Comparison of ENCODE assay signal across 15 cellular contexts in the genomic region with DNA sequence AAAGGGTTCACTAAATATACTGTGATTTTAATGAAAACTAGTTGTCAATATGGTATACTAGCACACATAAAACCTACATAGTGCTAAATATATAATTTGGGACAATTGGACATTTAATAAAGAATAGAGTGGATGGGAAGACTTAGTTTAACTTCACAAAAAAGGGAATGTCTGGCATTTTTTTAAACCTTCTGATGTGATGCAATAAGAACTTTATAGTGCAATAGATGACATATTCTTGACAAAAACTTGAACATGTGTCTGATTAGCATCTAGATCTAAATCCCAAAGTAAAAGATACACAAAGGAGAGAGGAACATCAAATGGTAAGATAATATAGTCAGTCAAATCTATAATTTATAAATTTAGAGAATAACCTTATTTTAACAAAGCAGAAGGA.
DNase-seq lines count a peak whose midpoint lies in the region; ATAC-seq and TF ChIP-seq lines count a peak whose summit lies in the region.
"Had no signal": no experiment of that assay in that cellular context is flagged by ENCODE, and none has a peak within 500 bp of the region (broad histone marks: within the 10 kb centered on the region; RNA-seq: fewer than 3 reads in every experiment).

No MANE protein-coding gene starts in this region.

- no peaks in the 10 kb centered on the region for H3K9me2 ChIP-seq in GM23248 (ENCODE audit: insufficient read depth)

- H3K9ac ChIP-seq in GM23248: no peak overlapping the region

- 0 out of 2 replicates have a peak overlapping the region, but pooled peaks have one; percentile 13 for H2AFZ ChIP-seq in GM23248

- no peaks in the 10 kb centered on the region for H3K36me3 Mint-ChIP-seq in stimulated activated memory B cell treated with anti-CD40 and anti-IgM and Interleukin-4, amounts not matched to agents 10 μg/mL and 1 μg/mL and 100 μg/mL, for 72 hours
- H3K36me3 Mint-ChIP-seq: CD4-positive, CD25-positive, alpha-beta regulatory T cell; CD8-positive, alpha-beta memory T cell had no signal

- TF ChIP-seq EP300 in upper lobe of left lung (IDR thresholded peaks at IDR 0.05): no peak

- H3K27ac Mint-ChIP-seq in stimulated activated memory B cell treated with anti-CD40 and anti-IgM and Interleukin-4, amounts not matched to agents 10 μg/mL and 1 μg/mL and 100 μg/mL, for 72 hours: no peak overlapping the region
- H3K27ac Mint-ChIP-seq: CD4-positive, CD25-positive, alpha-beta regulatory T cell; CD8-positive, alpha-beta memory T cell had no signal

- ATAC-seq in upper lobe of left lung (ENCODE audit: low FRiP score in 2 of 2): no peak
- no peak for ATAC-seq in stimulated activated memory B cell treated with anti-CD40 and anti-IgM and Interleukin-4, amounts not matched to agents 10 μg/mL and 1 μg/mL and 100 μg/mL, for 72 hours

- no peaks in the 10 kb centered on the region for H3K79me2 ChIP-seq in GM23248 (ENCODE audit: insufficient read depth)

- H3K4me3 Mint-ChIP-seq in stimulated activated memory B cell treated with anti-CD40 and anti-IgM and Interleukin-4, amounts not matched to agents 10 μg/mL and 1 μg/mL and 100 μg/mL, for 72 hours: no peak overlapping the region
- H3K4me3 Mint-ChIP-seq: CD4-positive, CD25-positive, alpha-beta regulatory T cell; CD8-positive, alpha-beta memory T cell had no signal

- DNase-seq in AG10803 (ENCODE audit: low read depth) (peak; percentile 31), GM23248 (no peak), dedifferentiated amniotic fluid mesenchymal stem cell (ENCODE audit: extremely low spot score) (peak; percentile 46), fibroblast of villous mesenchyme (ENCODE audit: low read depth) (peak; percentile 12), SIG-M5 (lab: John Stamatoyannopoulos, UW) (no peak), upper lobe of left lung (no peak)
- DNase-seq: BE2C; CD4-positive, CD25-positive, alpha-beta regulatory T cell; CD8-positive, alpha-beta memory T cell; COR-L47; DMS79; GDM1; GOT3; H7 had no signal

- no peaks in the 10 kb centered on the region for H3K4me1 ChIP-seq in GM23248 (ENCODE audit: insufficient read depth)
- H3K4me1 ChIP-seq in upper lobe of left lung: no peaks in the 10 kb centered on the region
- H3K4me1 ChIP-seq: BE2C had no signal

- H4K20me1 ChIP-seq in GM23248 (ENCODE audit: insufficient read depth): no peaks in the 10 kb centered on the region

- H3K27me3 ChIP-seq in GM23248 (replicated peaks; ENCODE audit: insufficient read depth) (no peaks in the 10 kb centered on the region), upper lobe of left lung (no peaks in the 10 kb centered on the region)
- H3K27me3 ChIP-seq: BE2C had no signal

- TF ChIP-seq POLR2A in upper lobe of left lung (IDR thresholded peaks at IDR 0.05): no peak

- H3K36me3 ChIP-seq in GM23248 (ENCODE audit: low read depth) (no peaks in the 10 kb centered on the region), upper lobe of left lung (no peaks in the 10 kb centered on the region)
- H3K36me3 ChIP-seq: BE2C had no signal

- in situ Hi-C loops in GM23248 (cut with MboI): no loop called here

- TF ChIP-seq CTCF in AG10803 (conservative IDR thresholded peaks at IDR 0.05; ENCODE audit: low read length) (no peak), fibroblast of villous mesenchyme (IDR thresholded peaks at IDR 0.05; ENCODE audit: insufficient read depth, low read depth, low read length) (no peak), upper lobe of left lung (IDR thresholded peaks at IDR 0.05) (no peak)

- peaks cover 22% of the 10 kb centered on the region for H3K9me3 Mint-ChIP-seq in stimulated activated memory B cell treated with anti-CD40 and anti-IgM and Interleukin-4, amounts not matched to agents 10 μg/mL and 1 μg/mL and 100 μg/mL, for 72 hours

- H3F3A ChIP-seq in GM23248 (ENCODE audit: insufficient read depth): no peaks in the 10 kb centered on the region

- H3K9me3 ChIP-seq in GM23248 (ENCODE audit: low read depth) (no peaks in the 10 kb centered on the region), upper lobe of left lung (peaks cover 0 to 10% (median 8%) of the 10 kb centered on the region in 4 donors)
- H3K9me3 ChIP-seq: BE2C had no signal

- H3K4me1 Mint-ChIP-seq in stimulated activated memory B cell treated with anti-CD40 and anti-IgM and Interleukin-4, amounts not matched to agents 10 μg/mL and 1 μg/mL and 100 μg/mL, for 72 hours: no peaks in the 10 kb centered on the region
- H3K4me1 Mint-ChIP-seq: CD4-positive, CD25-positive, alpha-beta regulatory T cell; CD8-positive, alpha-beta memory T cell had no signal

- H3K4me2 ChIP-seq in GM23248 (ENCODE audit: unreplicated experiment): no peak overlapping the region

- H3K4me3 ChIP-seq in AG10803 (ENCODE audit: low read length) (no peak overlapping the region), GM23248 (no peak overlapping the region), fibroblast of villous mesenchyme (ENCODE audit: low read depth, low read length) (no peak overlapping the region), upper lobe of left lung (no peak overlapping the region)

- H3K27me3 Mint-ChIP-seq in stimulated activated memory B cell treated with anti-CD40 and anti-IgM and Interleukin-4, amounts not matched to agents 10 μg/mL and 1 μg/mL and 100 μg/mL, for 72 hours: no peaks in the 10 kb centered on the region
- H3K27me3 Mint-ChIP-seq: CD4-positive, CD25-positive, alpha-beta regulatory T cell; CD8-positive, alpha-beta memory T cell had no signal

- H3K27ac ChIP-seq in GM23248 (no peak overlapping the region), upper lobe of left lung (no peak overlapping the region)

Comparison
In these comparisons a context has a peak if more than half of its experiments do, and no peak if none do; other contexts are left out.
1. DNase-seq: peak in AG10803 (single experiment), dedifferentiated amniotic fluid mesenchymal stem cell (single experiment) and fibroblast of villous mesenchyme (single experiment); none in GM23248 (single experiment), SIG-M5 (single experiment) and upper lobe of left lung (0 of 2).